In genomic region chr3:144770813-144771400, GRCh38 we compare ENCODE assay signal across 9 cellular contexts.
A peak's percentile ranks its signal among the peaks of the same experiment; 100 is the strongest.
DNase-seq lines count a peak whose midpoint lies in the region; ATAC-seq and TF ChIP-seq lines count a peak whose summit lies in the region.
"Had no signal": no experiment of that assay in that cellular context is flagged by ENCODE, and none has a peak within 500 bp of the region (broad histone marks: within the 10 kb centered on the region; RNA-seq: fewer than 3 reads in every experiment).

No MANE protein-coding gene starts in this region.

- peaks cover 0 to 13% (median 0%) of the 10 kb centered on the region in 3 donors for H3K4me1 ChIP-seq in esophagus squamous epithelium

- no peak for ATAC-seq in omental fat pad (ENCODE audit: low FRiP score)

- TF ChIP-seq CTCF in astrocyte of the cerebellum (IDR thresholded peaks at IDR 0.05; ENCODE audit: low read depth, low read length, missing control alignments) (peak; percentile 36), esophagus squamous epithelium (IDR thresholded peaks at IDR 0.05) (no peak), omental fat pad (IDR thresholded peaks at IDR 0.05) (no peak)

- intact Hi-C loops in esophagus squamous epithelium (cut with DNase I) = no loop called here

- H3K27me3 ChIP-seq in esophagus squamous epithelium = no peaks in the 10 kb centered on the region

- H3K4me3 ChIP-seq in astrocyte of the cerebellum (ENCODE audit: low read depth, low read length) (no peak overlapping the region), esophagus squamous epithelium (no peak overlapping the region)

- no peak for TF ChIP-seq POLR2A in esophagus squamous epithelium (IDR thresholded peaks at IDR 0.05)

- in situ Hi-C loops in astrocyte of the cerebellum (cut with HindIII; ENCODE audit: low sequenced_read_pairs) = no loop called here

- no peaks in the 10 kb centered on the region for H3K36me3 ChIP-seq in esophagus squamous epithelium

- no peaks in the 10 kb centered on the region for H3K9me3 ChIP-seq in esophagus squamous epithelium

- 61 to 76% methylated on average over 1 of the region's 1 CpG for WGBS in esophagus squamous epithelium, 2 donors

- peak; percentile 24 for DNase-seq in EH (ENCODE audit: low read depth)
- DNase-seq in HT-29 (ENCODE audit: low spot score) = peak; percentile 61
- DNase-seq in astrocyte of the cerebellum (ENCODE audit: low read depth) = peak; percentile 27
- peak; percentile 65 for DNase-seq in left kidney (ENCODE audit: low read depth, low spot score)
- DNase-seq in activated CD4-positive, alpha-beta T cell treated with anti-CD3 and anti-CD28 coated beads, Interleukin-2, amount 50 U/mL, for 4 hours = no peak
- no peak for DNase-seq in esophagus squamous epithelium (lab: John Stamatoyannopoulos, UW)
- no peak for DNase-seq in NCI-H2107 treated with DMSO at 0.1 percent for 48 hours (lab: John Stamatoyannopoulos, UW; ENCODE audit: unreplicated experiment)
- DNase-seq in omental fat pad (ENCODE audit: low spot score) = no peak

- H3K27ac ChIP-seq in esophagus squamous epithelium = no peak overlapping the region
- H3K27ac ChIP-seq: epithelial cell of prostate had no signal

Comparison
In these comparisons a context has a peak if more than half of its experiments do, and no peak if none do; other contexts are left out.
1. DNase-seq: peak in EH (single experiment), HT-29 (single experiment), astrocyte of the cerebellum (single experiment) and left kidney (single experiment); none in activated CD4-positive, alpha-beta T cell treated with anti-CD3 and anti-CD28 coated beads, Interleukin-2, amount 50 U/mL, for 4 hours (0 of 2), esophagus squamous epithelium (single experiment), NCI-H2107 treated with DMSO at 0.1 percent for 48 hours (single experiment) and omental fat pad (single experiment).